20 cellular contexts compared by ENCODE assay signal in genomic region chr22:47779474-47779873, GRCh38.
"Had no signal": no experiment of that assay in that cellular context is flagged by ENCODE, and none has a peak within 500 bp of the region (broad histone marks: within the 10 kb centered on the region; RNA-seq: fewer than 3 reads in every experiment).

No MANE protein-coding gene starts in this region.

- H3K9me3 Mint-ChIP-seq: stimulated activated naive CD8-positive, alpha-beta T cell treated with anti-CD3 and anti-CD28 coated beads, Interleukin-15, Interleukin-2, amounts not matched to agents 100 ng/mL and 50 ng/mL, for 24 hours had no signal

- H3K4me3 Mint-ChIP-seq: naive thymus-derived CD8-positive, alpha-beta T cell; stimulated activated memory B cell treated with anti-CD40 and anti-IgM and Interleukin-4, amounts not matched to agents 10 μg/mL and 1 μg/mL and 100 μg/mL, for 72 hours; stimulated activated naive CD8-positive, alpha-beta T cell treated with anti-CD3 and anti-CD28 coated beads, Interleukin-15, Interleukin-2, amounts not matched to agents 100 ng/mL and 50 ng/mL, for 24 hours had no signal

- DNase-seq: cortex of kidney; dorsolateral prefrontal cortex; effector memory CD4-positive, alpha-beta T cell; esophagus squamous epithelium; foreskin fibroblast; glutamatergic neuron; islet precursor cell; mammary epithelial cell; mucosa of descending colon; naive thymus-derived CD8-positive, alpha-beta T cell; ovary; right cardiac atrium; stimulated activated CD4-positive, alpha-beta T cell treated with anti-CD3 and anti-CD28 coated beads, Interleukin-4, amount 100 ng/mL, for 1 hour; tibial artery; upper lobe of left lung; uterus had no signal

- H3K36me3 Mint-ChIP-seq: naive thymus-derived CD8-positive, alpha-beta T cell; stimulated activated memory B cell treated with anti-CD40 and anti-IgM and Interleukin-4, amounts not matched to agents 10 μg/mL and 1 μg/mL and 100 μg/mL, for 72 hours had no signal

- H3K4me3 ChIP-seq: dorsolateral prefrontal cortex, esophagus squamous epithelium, gastroesophageal sphincter, mucosa of descending colon, ovary, tibial artery, upper lobe of left lung, uterus had no signal

- ATAC-seq: gastroesophageal sphincter; left lobe of liver; mucosa of descending colon; naive thymus-derived CD8-positive, alpha-beta T cell; right cardiac atrium; stimulated activated memory B cell treated with anti-CD40 and anti-IgM and Interleukin-4, amounts not matched to agents 10 μg/mL and 1 μg/mL and 100 μg/mL, for 72 hours had no signal

- H3K4me1 Mint-ChIP-seq: naive thymus-derived CD8-positive, alpha-beta T cell; stimulated activated memory B cell treated with anti-CD40 and anti-IgM and Interleukin-4, amounts not matched to agents 10 μg/mL and 1 μg/mL and 100 μg/mL, for 72 hours had no signal

- H3K4me1 ChIP-seq: gastroesophageal sphincter, tibial artery, upper lobe of left lung, uterus had no signal

- H3K9me3 ChIP-seq: mucosa of descending colon, ovary, uterus had no signal

- H3K27ac Mint-ChIP-seq: naive thymus-derived CD8-positive, alpha-beta T cell; stimulated activated memory B cell treated with anti-CD40 and anti-IgM and Interleukin-4, amounts not matched to agents 10 μg/mL and 1 μg/mL and 100 μg/mL, for 72 hours; stimulated activated naive CD8-positive, alpha-beta T cell treated with anti-CD3 and anti-CD28 coated beads, Interleukin-15, Interleukin-2, amounts not matched to agents 100 ng/mL and 50 ng/mL, for 24 hours had no signal

- H3K27me3 ChIP-seq: ovary, upper lobe of left lung, uterus had no signal

- H3K27ac ChIP-seq: esophagus squamous epithelium, gastroesophageal sphincter, ovary, tibial artery, upper lobe of left lung, uterus had no signal

- H3K36me3 ChIP-seq: esophagus squamous epithelium, gastroesophageal sphincter, ovary, tibial artery, upper lobe of left lung, uterus had no signal
